1 cellular context compared by ENCODE assay signal in the genomic region with DNA sequence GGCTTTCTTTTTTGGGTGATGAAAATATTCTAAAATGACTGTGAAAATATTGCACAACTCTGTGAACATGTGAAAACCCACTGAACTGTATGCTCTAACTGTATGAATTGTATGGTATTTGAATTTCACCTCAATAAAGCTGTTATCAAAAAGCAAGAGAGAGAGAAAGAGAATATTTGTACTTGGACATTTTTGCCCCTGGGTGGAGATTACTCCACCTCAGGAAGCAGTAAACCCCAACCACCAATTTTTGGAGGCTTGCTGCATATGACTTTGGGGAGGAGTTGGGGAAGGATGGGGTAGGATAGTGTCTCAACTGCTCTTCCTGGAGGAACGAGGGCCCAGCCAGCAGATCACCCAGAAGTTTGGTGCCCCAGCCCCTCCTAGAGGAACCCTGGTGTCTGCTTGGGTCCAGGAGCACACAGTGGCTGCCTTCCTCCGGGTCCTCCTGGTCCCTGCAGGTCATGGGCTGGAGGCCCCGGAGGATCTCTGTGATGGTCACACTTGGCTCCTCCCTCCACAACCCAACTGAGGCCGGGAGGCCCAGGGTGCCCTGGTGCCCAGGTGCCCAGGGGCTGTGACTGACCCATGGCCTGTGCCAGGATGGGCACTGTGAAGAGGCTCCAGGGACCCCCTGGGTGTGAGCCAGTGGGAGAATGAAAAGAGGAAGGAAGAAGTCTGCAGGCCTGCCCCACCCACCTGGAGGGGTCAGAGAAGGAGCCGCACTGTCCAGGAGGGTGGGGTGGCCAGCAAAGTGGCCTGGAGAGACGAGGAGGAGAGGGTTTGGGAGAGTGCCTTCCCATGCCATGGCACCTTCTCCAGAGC.
TF ChIP-seq lines count a peak whose summit lies in the region.

No MANE protein-coding gene starts in this region.

TF ChIP-seq in H1, 55 proteins besides CTCF, POLR2A, EP300 and RAD21:
- no peak for TF ChIP-seq TBP (IDR thresholded peaks at IDR 0.05; ENCODE audit: low read depth, low read length)
- TF ChIP-seq RBBP5 (IDR thresholded peaks at IDR 0.05; ENCODE audit: borderline replicate concordance, low read depth, low read length): no peak
- TF ChIP-seq, protein P1, sequence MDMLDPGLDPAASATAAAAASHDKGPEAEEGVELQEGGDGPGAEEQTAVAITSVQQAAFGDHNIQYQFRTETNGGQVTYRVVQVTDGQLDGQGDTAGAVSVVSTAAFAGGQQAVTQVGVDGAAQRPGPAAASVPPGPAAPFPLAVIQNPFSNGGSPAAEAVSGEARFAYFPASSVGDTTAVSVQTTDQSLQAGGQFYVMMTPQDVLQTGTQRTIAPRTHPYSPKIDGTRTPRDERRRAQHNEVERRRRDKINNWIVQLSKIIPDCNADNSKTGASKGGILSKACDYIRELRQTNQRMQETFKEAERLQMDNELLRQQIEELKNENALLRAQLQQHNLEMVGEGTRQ (IDR thresholded peaks at IDR 0.05; ENCODE audit: low read length): no peak
- TF ChIP-seq GTF2F1 (IDR thresholded peaks at IDR 0.05; ENCODE audit: borderline replicate concordance, low read depth, low read length): no peak
- TF ChIP-seq SP2 (IDR thresholded peaks at IDR 0.05; ENCODE audit: low read length): no peak
- no peak for TF ChIP-seq SRF (IDR thresholded peaks at IDR 0.05; ENCODE audit: low read depth, low read length)
- no peak for TF ChIP-seq TAF1 (IDR thresholded peaks at IDR 0.05; ENCODE audit: low read depth, low read length)
- TF ChIP-seq, protein P2, sequence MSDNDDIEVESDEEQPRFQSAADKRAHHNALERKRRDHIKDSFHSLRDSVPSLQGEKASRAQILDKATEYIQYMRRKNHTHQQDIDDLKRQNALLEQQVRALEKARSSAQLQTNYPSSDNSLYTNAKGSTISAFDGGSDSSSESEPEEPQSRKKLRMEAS (IDR thresholded peaks at IDR 0.05): no peak
- TF ChIP-seq, protein P3, sequence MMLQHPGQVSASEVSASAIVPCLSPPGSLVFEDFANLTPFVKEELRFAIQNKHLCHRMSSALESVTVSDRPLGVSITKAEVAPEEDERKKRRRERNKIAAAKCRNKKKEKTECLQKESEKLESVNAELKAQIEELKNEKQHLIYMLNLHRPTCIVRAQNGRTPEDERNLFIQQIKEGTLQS (IDR thresholded peaks at IDR 0.05; ENCODE audit: insufficient read depth, low read depth, low read length): no peak
- TF ChIP-seq SP1 (IDR thresholded peaks at IDR 0.05; ENCODE audit: low read depth, low read length): no peak
- TF ChIP-seq BACH1 (IDR thresholded peaks at IDR 0.05; ENCODE audit: low read length): no peak
- no peak for TF ChIP-seq MAFK (IDR thresholded peaks at IDR 0.05; ENCODE audit: low read depth, low read length)
- no peak for TF ChIP-seq HDAC6 (IDR thresholded peaks at IDR 0.05; ENCODE audit: low read depth, low read length)
- TF ChIP-seq JUND (IDR thresholded peaks at IDR 0.05; ENCODE audit: low read length): no peak
- TF ChIP-seq SIX5 (IDR thresholded peaks at IDR 0.05; ENCODE audit: low read depth, low read length): no peak
- TF ChIP-seq ASH2L (IDR thresholded peaks at IDR 0.05; ENCODE audit: low read length): no peak
- no peak for TF ChIP-seq EGR1 (IDR thresholded peaks at IDR 0.05; ENCODE audit: borderline replicate concordance, low read depth, low read length)
- no peak for TF ChIP-seq HDAC2 (IDR thresholded peaks at IDR 0.05; ENCODE audit: borderline replicate concordance in 1 of 2, low read depth in 2 of 2, low read length in 2 of 2)
- no peak for TF ChIP-seq PHF8 (conservative IDR thresholded peaks at IDR 0.05; ENCODE audit: low read depth, low read length)
